In genomic region chr20:1673424-1673823, GRCh38 we compare ENCODE assay signal across 25 cellular contexts. TPM values are rescaled to one million over a fixed set of nuclear protein-coding genes. Genes with fewer than 3 reads are reported as not detected.
DNase-seq lines count a peak whose midpoint lies in the region; ATAC-seq, FAIRE-seq and TF ChIP-seq lines count a peak whose summit lies in the region.
"Had no signal": no experiment of that assay in that cellular context is flagged by ENCODE, and none has a peak within 500 bp of the region (broad histone marks: within the 10 kb centered on the region; RNA-seq: fewer than 3 reads in every experiment).

No MANE protein-coding gene starts in this region.

- H3K9me3 ChIP-seq in Peyer's patch = no peaks in the 10 kb centered on the region
- H3K9me3 ChIP-seq: lower lobe of right lung had no signal

- H3K4me3 ChIP-seq in Peyer's patch = no peak overlapping the region
- H3K4me3 ChIP-seq: GM12878, lower lobe of right lung had no signal

- H3K36me3 ChIP-seq in Peyer's patch = no peaks in the 10 kb centered on the region
- H3K36me3 ChIP-seq: lower lobe of right lung had no signal

- FAIRE-seq in GM19239 (lab: Jason Lieb, UNC) = no peak
- FAIRE-seq: A204.1, G401.6, GM12878, islet of Langerhans had no signal

- H3K27ac ChIP-seq in Peyer's patch (peak overlapping the region in 3 of 4 donors; percentile 11 to 69 (median 27)), caudate nucleus (ENCODE audit: low read depth, low read length) (peak overlapping the region; percentile 76)
- H3K27ac ChIP-seq: lower lobe of right lung had no signal

- no peak for DNase-seq in activated CD4-positive, alpha-beta T cell treated with anti-CD3 and anti-CD28 coated beads, Interleukin-2, amount 10 ng/mL, durations not matched to agents 24 days and 14 days
- DNase-seq in activated CD4-positive, alpha-beta T cell treated with anti-CD3 and anti-CD28 coated beads, Interleukin-2, amount 50 U/mL, for 48 hours = no peak
- DNase-seq in Peyer's patch (no peak), caudate nucleus (lab: John Stamatoyannopoulos, UW) (no peak), mesothelial cell of epicardium (ENCODE audit: low spot score in 2 of 2, unreplicated experiment in 2 of 2) (no peak), GM19239 (ENCODE audit: insufficient read length, low spot score) (no peak)
- DNase-seq in stimulated activated effector memory CD8-positive, alpha-beta T cell treated with anti-CD3 and anti-CD28 coated beads, Interleukin-12 subunit alpha, Interleukin-12 subunit beta, amount 100 ng/mL, for 72 hours (ENCODE audit: low spot score in 2 of 2) = no peak
- DNase-seq in stimulated activated naive CD4-positive, alpha-beta T cell (lab: John Stamatoyannopoulos, UW) = no peak
- DNase-seq: activated gamma-delta T cell, cortex of kidney, foreskin fibroblast, H9, hippocampal formation, lower lobe of right lung, NCI-H1105, NCI-H524, right cardiac atrium, trophoblast cell had no signal

- ATAC-seq in stimulated activated effector memory CD8-positive, alpha-beta T cell treated with anti-CD3 and anti-CD28 coated beads, Interleukin-12 subunit alpha, Interleukin-12 subunit beta, amount 100 ng/mL, for 72 hours = no peak
- ATAC-seq: GM12878; lower lobe of right lung; right cardiac atrium; stimulated activated memory B cell treated with anti-CD40 and anti-IgM and Interleukin-4, amounts not matched to agents 10 μg/mL and 1 μg/mL and 100 μg/mL, for 72 hours had no signal

- no peaks in the 10 kb centered on the region for H3K27me3 Mint-ChIP-seq in activated CD4-positive, alpha-beta T cell treated with anti-CD3 and anti-CD28 coated beads, Interleukin-2, amount 10 ng/mL, durations not matched to agents 24 days and 14 days
- peaks cover 55% of the 10 kb centered on the region for H3K27me3 Mint-ChIP-seq in mesothelial cell of epicardium (ENCODE audit: low read depth)
- H3K27me3 Mint-ChIP-seq: stimulated activated memory B cell treated with anti-CD40 and anti-IgM and Interleukin-4, amounts not matched to agents 10 μg/mL and 1 μg/mL and 100 μg/mL, for 72 hours had no signal

- H3K27ac Mint-ChIP-seq in activated CD4-positive, alpha-beta T cell treated with anti-CD3 and anti-CD28 coated beads, Interleukin-2, amount 10 ng/mL, durations not matched to agents 24 days and 14 days = peak overlapping the region; percentile 91
- H3K27ac Mint-ChIP-seq in stimulated activated effector memory CD8-positive, alpha-beta T cell treated with anti-CD3 and anti-CD28 coated beads, Interleukin-12 subunit alpha, Interleukin-12 subunit beta, amount 100 ng/mL, for 72 hours = peak overlapping the region; percentile 92
- no peak overlapping the region for H3K27ac Mint-ChIP-seq in mesothelial cell of epicardium
- H3K27ac Mint-ChIP-seq: brain; H9; stimulated activated memory B cell treated with anti-CD40 and anti-IgM and Interleukin-4, amounts not matched to agents 10 μg/mL and 1 μg/mL and 100 μg/mL, for 72 hours had no signal

- H3K9me3 Mint-ChIP-seq in activated CD4-positive, alpha-beta T cell treated with anti-CD3 and anti-CD28 coated beads, Interleukin-2, amount 10 ng/mL, durations not matched to agents 24 days and 14 days = peaks cover 17% of the 10 kb centered on the region
- H3K9me3 Mint-ChIP-seq in stimulated activated effector memory CD8-positive, alpha-beta T cell treated with anti-CD3 and anti-CD28 coated beads, Interleukin-12 subunit alpha, Interleukin-12 subunit beta, amount 100 ng/mL, for 72 hours = no peaks in the 10 kb centered on the region
- peaks cover 4% of the 10 kb centered on the region for H3K9me3 Mint-ChIP-seq in mesothelial cell of epicardium
- H3K9me3 Mint-ChIP-seq: brain; stimulated activated memory B cell treated with anti-CD40 and anti-IgM and Interleukin-4, amounts not matched to agents 10 μg/mL and 1 μg/mL and 100 μg/mL, for 72 hours had no signal

- H3K27me3 ChIP-seq in Peyer's patch = no peaks in the 10 kb centered on the region

- TF ChIP-seq POLR2A in Peyer's patch (IDR thresholded peaks at IDR 0.05) = no peak

- peak overlapping the region; percentile 72 for H3K4me3 Mint-ChIP-seq in activated CD4-positive, alpha-beta T cell treated with anti-CD3 and anti-CD28 coated beads, Interleukin-2, amount 10 ng/mL, durations not matched to agents 24 days and 14 days
- peak overlapping the region; percentile 43 for H3K4me3 Mint-ChIP-seq in stimulated activated effector memory CD8-positive, alpha-beta T cell treated with anti-CD3 and anti-CD28 coated beads, Interleukin-12 subunit alpha, Interleukin-12 subunit beta, amount 100 ng/mL, for 72 hours
- no peak overlapping the region for H3K4me3 Mint-ChIP-seq in mesothelial cell of epicardium
- H3K4me3 Mint-ChIP-seq: brain; H9; stimulated activated memory B cell treated with anti-CD40 and anti-IgM and Interleukin-4, amounts not matched to agents 10 μg/mL and 1 μg/mL and 100 μg/mL, for 72 hours had no signal

- peaks cover 32% of the 10 kb centered on the region for H3K36me3 Mint-ChIP-seq in activated CD4-positive, alpha-beta T cell treated with anti-CD3 and anti-CD28 coated beads, Interleukin-2, amount 10 ng/mL, durations not matched to agents 24 days and 14 days (ENCODE audit: low read depth)
- H3K36me3 Mint-ChIP-seq in stimulated activated effector memory CD8-positive, alpha-beta T cell treated with anti-CD3 and anti-CD28 coated beads, Interleukin-12 subunit alpha, Interleukin-12 subunit beta, amount 100 ng/mL, for 72 hours = no peaks in the 10 kb centered on the region
- no peaks in the 10 kb centered on the region for H3K36me3 Mint-ChIP-seq in mesothelial cell of epicardium
- H3K36me3 Mint-ChIP-seq: brain; stimulated activated memory B cell treated with anti-CD40 and anti-IgM and Interleukin-4, amounts not matched to agents 10 μg/mL and 1 μg/mL and 100 μg/mL, for 72 hours had no signal

- intact Hi-C loops in activated CD4-positive, alpha-beta T cell treated with anti-CD3 and anti-CD28 coated beads, Interleukin-2, amount 10 ng/mL, durations not matched to agents 24 days and 14 days (cut with micrococcal nuclease) = no loop called here

- H3K4me1 Mint-ChIP-seq in activated CD4-positive, alpha-beta T cell treated with anti-CD3 and anti-CD28 coated beads, Interleukin-2, amount 10 ng/mL, durations not matched to agents 24 days and 14 days = peaks cover 85% of the 10 kb centered on the region
- H3K4me1 Mint-ChIP-seq in stimulated activated effector memory CD8-positive, alpha-beta T cell treated with anti-CD3 and anti-CD28 coated beads, Interleukin-12 subunit alpha, Interleukin-12 subunit beta, amount 100 ng/mL, for 72 hours = peaks cover 82% of the 10 kb centered on the region
- no peaks in the 10 kb centered on the region for H3K4me1 Mint-ChIP-seq in mesothelial cell of epicardium
- H3K4me1 Mint-ChIP-seq: brain had no signal

- peaks cover 0 to 6% (median 2%) of the 10 kb centered on the region in 4 donors for H3K4me1 ChIP-seq in Peyer's patch
- H3K4me1 ChIP-seq: lower lobe of right lung had no signal

- no peak for TF ChIP-seq CTCF in Peyer's patch (IDR thresholded peaks at IDR 0.05)
- TF ChIP-seq CTCF in mesothelial cell of epicardium (IDR thresholded peaks at IDR 0.05; ENCODE audit: unreplicated experiment) = no peak

RNA-seq across cellular contexts. Expression of gene SIRPG, which starts 15.8 kb away (rescaled TPM):
- total RNA-seq in activated CD4-positive, alpha-beta T cell treated with anti-CD3 and anti-CD28 coated beads, Interleukin-2, amount 10 ng/mL, durations not matched to agents 24 days and 14 days = 33.8 and 34.3 TPM in 2 replicates
- total RNA-seq in Peyer's patch = 1 to 10 TPM; 1.8 to 5.8 (median 3.6) TPM
- total RNA-seq in mesothelial cell of epicardium = not detected in 3 replicates
- total RNA-seq: H9, osteocyte had no signal

RNA-seq across cellular contexts. Expression of gene SIRPB1, which starts 53.6 kb away (rescaled TPM):
- total RNA-seq in activated CD4-positive, alpha-beta T cell treated with anti-CD3 and anti-CD28 coated beads, Interleukin-2, amount 10 ng/mL, durations not matched to agents 24 days and 14 days = 0.82 and 2.8 TPM in 2 replicates
- total RNA-seq in Peyer's patch = 1 to 10 TPM; 1.6 to 3.1 (median 2.3) TPM
- 0.43 to 0.93 TPM (median 0.54 TPM) in 3 replicates for total RNA-seq in mesothelial cell of epicardium
